30 cellular contexts compared by ENCODE assay signal in genomic region chr15:89802231-89802928, GRCh38. TPM values are rescaled to one million over a fixed set of nuclear protein-coding genes. Genes with fewer than 3 reads are reported as not detected.
A peak's percentile ranks its signal among the peaks of the same experiment; 100 is the strongest.
DNase-seq lines count a peak whose midpoint lies in the region; ATAC-seq, FAIRE-seq and TF ChIP-seq lines count a peak whose summit lies in the region.
"Had no signal": no experiment of that assay in that cellular context is flagged by ENCODE, and none has a peak within 500 bp of the region (broad histone marks: within the 10 kb centered on the region; RNA-seq: fewer than 3 reads in every experiment).

No MANE protein-coding gene starts in this region.

- no peaks in the 10 kb centered on the region for H3K27me3 Mint-ChIP-seq in MCF 10A (ENCODE audit: insufficient read depth, unreplicated experiment)

- no peaks in the 10 kb centered on the region for H3K4me1 ChIP-seq in breast epithelium
- H3K4me1 ChIP-seq in duodenal mucosa (ENCODE audit: control insufficient read depth in 1 of 2, insufficient read depth in 2 of 2, low read length in 2 of 2), result peaks cover 5 to 36% of the 10 kb centered on the region in 2 donors
- H3K4me1 ChIP-seq in osteoblast (ENCODE audit: insufficient read depth, low read length), result no peaks in the 10 kb centered on the region
- H3K4me1 ChIP-seq: BE2C, gastroesophageal sphincter had no signal

- H3K27ac ChIP-seq in breast epithelium (no peak overlapping the region), duodenal mucosa (ENCODE audit: low read depth, low read length) (peak overlapping the region; percentile 51), osteoblast (ENCODE audit: low read depth, low read length) (no peak overlapping the region)
- H3K27ac ChIP-seq: dorsolateral prefrontal cortex, gastroesophageal sphincter, WERI-Rb-1 had no signal

- no peak for FAIRE-seq in RCC 7860 (lab: Jason Lieb, UNC)

- H3K4me3 ChIP-seq in breast epithelium (no peak overlapping the region), duodenal mucosa (ENCODE audit: low read depth in 1 of 2, low read length in 2 of 2) (peak overlapping the region; percentile 78 to 92), osteoblast (ENCODE audit: insufficient read depth, low read length) (no peak overlapping the region)
- H3K4me3 ChIP-seq: dorsolateral prefrontal cortex, gastroesophageal sphincter, smooth muscle cell had no signal

- BruUV-seq in MCF 10A (replicated peaks; lab: Mats Ljungman, UMichigan), result no TSS peak

- peaks cover 57% of the 10 kb centered on the region for H4K20me1 ChIP-seq in osteoblast (ENCODE audit: insufficient read depth, low read length)

- DNase-seq in MCF 10A (ENCODE audit: unreplicated experiment) (no peak), breast epithelium (ENCODE audit: low spot score in 2 of 2) (no peak), NCI-H69 (lab: John Stamatoyannopoulos, UW) (peak; percentile 46), osteoblast (ENCODE audit: insufficient read length, low spot score, missing footprints) (peak; percentile 68), activated gamma-delta T cell (lab: John Stamatoyannopoulos, UW) (no peak), RCC 7860 (ENCODE audit: low spot score) (no peak)
- DNase-seq: ACHN; activated CD4-positive, alpha-beta T cell treated with anti-CD3 and anti-CD28 coated beads for 48 hours; activated CD8-positive, alpha-beta memory T cell treated with anti-CD3 and anti-CD28 coated beads for 24 hours; activated effector memory CD4-positive, alpha-beta T cell treated with Interleukin-2 at 50 U/mL for 16 hours; BE2C; DMS79; dorsolateral prefrontal cortex; GDM1; Karpas-422; naive thymus-derived CD4-positive, alpha-beta T cell; NCI-H1092; NCI-H187; NCI-H524 treated with DMSO at 0.1 percent for 48 hours; RPMI8226; stimulated activated CD4-positive, alpha-beta T cell treated with anti-CD3 and anti-CD28 coated beads, Interleukin-2, amount 100 ng/mL, for 24 hours; T1000; WERI-Rb-1 had no signal

- H3K4me1 Mint-ChIP-seq in MCF 10A (ENCODE audit: insufficient read depth, unreplicated experiment), result peaks cover under 1% of the 10 kb centered on the region
- H3K4me1 Mint-ChIP-seq: mesothelial cell of epicardium had no signal

- no peak for ATAC-seq in HG02759 (IDR thresholded peaks at IDR 0.05; ENCODE audit: unreplicated experiment)
- ATAC-seq: gastroesophageal sphincter; naive thymus-derived CD4-positive, alpha-beta T cell had no signal

- intact Hi-C loops in MCF 10A (cut with micrococcal nuclease), result no loop called here
- intact Hi-C loops in breast epithelium (cut with DNase I; ENCODE audit: low total_unique reads), result no loop called here

- no peak for TF ChIP-seq POLR2A in breast epithelium (IDR thresholded peaks at IDR 0.05)

- H3K9me3 Mint-ChIP-seq in MCF 10A (ENCODE audit: unreplicated experiment), result no peaks in the 10 kb centered on the region
- H3K9me3 Mint-ChIP-seq: mesothelial cell of epicardium had no signal

- H3K79me2 ChIP-seq in osteoblast (ENCODE audit: insufficient read depth, low read length), result peaks cover 55% of the 10 kb centered on the region

- H3K27me3 ChIP-seq in breast epithelium (no peaks in the 10 kb centered on the region), duodenal mucosa (ENCODE audit: control insufficient read depth in 1 of 2, insufficient read depth in 2 of 2, low read length in 2 of 2) (no peaks in the 10 kb centered on the region), osteoblast (ENCODE audit: insufficient read depth, low read length) (no peaks in the 10 kb centered on the region)
- H3K27me3 ChIP-seq: BE2C, dorsolateral prefrontal cortex had no signal

- POLR2A ChIA-PET in MCF 10A (lab: Yijun Ruan, JAX), result no interaction called here

- peaks cover 93% of the 10 kb centered on the region for H3K36me3 Mint-ChIP-seq in MCF 10A (ENCODE audit: insufficient read depth, unreplicated experiment)
- H3K36me3 Mint-ChIP-seq: mesothelial cell of epicardium; naive thymus-derived CD4-positive, alpha-beta T cell had no signal

- H3K4me2 ChIP-seq in osteoblast (ENCODE audit: insufficient read depth, low read length), result no peak overlapping the region
- H3K4me2 ChIP-seq: smooth muscle cell had no signal

- peak overlapping the region; percentile 80 to 94 for H3K9ac ChIP-seq in duodenal mucosa (ENCODE audit: low read depth in 1 of 2, low read length in 2 of 2)

- H3K9me3 ChIP-seq in breast epithelium, result no peaks in the 10 kb centered on the region
- no peaks in the 10 kb centered on the region for H3K9me3 ChIP-seq in duodenal mucosa (ENCODE audit: control insufficient read depth in 1 of 2, low read length in 2 of 2)
- H3K9me3 ChIP-seq in osteoblast (ENCODE audit: low read depth, low read length), result no peaks in the 10 kb centered on the region
- H3K9me3 ChIP-seq: BE2C, gastroesophageal sphincter had no signal

- H2AFZ ChIP-seq in osteoblast (ENCODE audit: low read length), result no peak overlapping the region

- H3K27ac Mint-ChIP-seq in MCF 10A (ENCODE audit: low read depth, unreplicated experiment), result peak overlapping the region; percentile 46
- H3K27ac Mint-ChIP-seq: mesothelial cell of epicardium; naive thymus-derived CD4-positive, alpha-beta T cell had no signal

- H3K4me3 Mint-ChIP-seq in MCF 10A (ENCODE audit: unreplicated experiment), result no peak overlapping the region
- H3K4me3 Mint-ChIP-seq: mesothelial cell of epicardium; naive thymus-derived CD4-positive, alpha-beta T cell had no signal

- CTCF ChIA-PET in MCF 10A (lab: Yijun Ruan, JAX), result interaction anchor here (0.7 to 1.2 kb wide), 4 partner anchors 41 to 157 kb away, joined by 3 to 6 read pairs (median 4); no protein-coding TSS in a partner anchor

- H3K36me3 ChIP-seq in breast epithelium, result no peaks in the 10 kb centered on the region
- H3K36me3 ChIP-seq in duodenal mucosa (ENCODE audit: control insufficient read depth in 1 of 2, insufficient read depth in 2 of 2, low read length in 2 of 2), result peaks cover 62 to 74% of the 10 kb centered on the region in 2 donors
- H3K36me3 ChIP-seq in osteoblast (ENCODE audit: insufficient read depth, low read length), result peaks cover 88% of the 10 kb centered on the region
- H3K36me3 ChIP-seq: BE2C, gastroesophageal sphincter, WERI-Rb-1 had no signal

- TF ChIP-seq CTCF in MCF 10A (IDR thresholded peaks at IDR 0.05; ENCODE audit: unreplicated experiment) (no peak), breast epithelium (IDR thresholded peaks at IDR 0.05) (no peak), osteoblast (IDR thresholded peaks at IDR 0.05; ENCODE audit: extremely low read depth, low read depth, low read length) (no peak)

RNA-seq across cellular contexts. Expression of gene ANPEP, which starts 12.3 kb away (rescaled TPM):
- total RNA-seq in MCF 10A (2022) (252 and 294 TPM in 2 replicates), breast epithelium (100 to 1,000 TPM in 2 of 3 donors, 10 to 100 TPM in 1; 26.5 to 129 (median 106) TPM), osteoblast (87.9 and 98.7 TPM in 2 replicates)

RNA-seq across cellular contexts. Expression of gene MESP2, which starts 26.2 kb away (rescaled TPM):
- total RNA-seq in MCF 10A (2022) (not detected in 2 replicates), breast epithelium (1 to 10 TPM in 1 of 3 donors, under 1 TPM in 1, not detected in 1; 0.64 to 2.3 TPM), osteoblast (0.72 and 1.5 TPM in 2 replicates)
- total RNA-seq: gastroesophageal sphincter; liver; naive thymus-derived CD4-positive, alpha-beta T cell; smooth muscle cell; ureter had no signal

RNA-seq across cellular contexts. Expression of gene MESP1, which starts 51.3 kb away (rescaled TPM):
- total RNA-seq in MCF 10A (2022), result 0.58 and 1.6 TPM in 2 replicates
- total RNA-seq in breast epithelium, result 10 to 100 TPM in 1 of 3 donors, 1 to 10 TPM in 2; 5.9 to 12.8 (median 6.2) TPM
- under 0.01 TPM in 2 replicates for total RNA-seq in osteoblast
- total RNA-seq: mesothelial cell of epicardium, smooth muscle cell had no signal

Comparison
In these comparisons a context has a peak if more than half of its experiments do, and no peak if none do; other contexts are left out.
1. DNase-seq: peak in NCI-H69 (single experiment) and osteoblast (single experiment); none in MCF 10A (single experiment), breast epithelium (0 of 2), activated gamma-delta T cell (single experiment) and RCC 7860 (single experiment).
2. H3K4me3 ChIP-seq: peak in duodenal mucosa (2 of 2); none in breast epithelium (0 of 3) and osteoblast (single experiment).